Comparison of ENCODE assay signal across 12 cellular contexts in genomic region chr7:92685146-92686042, GRCh38.
DNase-seq lines count a peak whose midpoint lies in the region; ATAC-seq and TF ChIP-seq lines count a peak whose summit lies in the region.
"Had no signal": no experiment of that assay in that cellular context is flagged by ENCODE, and none has a peak within 500 bp of the region (broad histone marks: within the 10 kb centered on the region; RNA-seq: fewer than 3 reads in every experiment).

No MANE protein-coding gene starts in this region.

- CTCF ChIA-PET in Panc1 (lab: Charles Lee): interaction anchor here (0.7 kb wide), 1 partner anchor 337 kb away, joined by 3 read pairs; no protein-coding TSS in a partner anchor
- CTCF ChIA-PET in RWPE1 (lab: Yijun Ruan, JAX): interaction anchor here (0.8 kb wide), 1 partner anchor 167 kb away, joined by 5 read pairs; no protein-coding TSS in a partner anchor

- H3K36me3 ChIP-seq in Panc1 (ENCODE audit: control insufficient read depth, insufficient read depth, low read length) (no peaks in the 10 kb centered on the region), iPS-20b (ENCODE audit: insufficient read depth, low read depth, low read length) (no peaks in the 10 kb centered on the region)
- H3K36me3 ChIP-seq: breast epithelium had no signal

- H3K4me1 ChIP-seq in Panc1 (ENCODE audit: control insufficient read depth, insufficient read depth, low read length): peaks cover 20% of the 10 kb centered on the region
- peaks cover 29% of the 10 kb centered on the region for H3K4me1 ChIP-seq in iPS-20b (ENCODE audit: insufficient read depth, low read length)
- H3K4me1 ChIP-seq: breast epithelium had no signal

- H3K4me3 ChIP-seq in Panc1 (ENCODE audit: low read depth in 2 of 2, low read length in 2 of 2): no peak overlapping the region
- H3K4me3 ChIP-seq in iPS-20b (ENCODE audit: low read length): peak overlapping the region; percentile 4; the same call in 1 of the 2 replicates
- H3K4me3 ChIP-seq: breast epithelium had no signal

- H3K27ac ChIP-seq in Panc1 (ENCODE audit: low read length) (peak overlapping the region; percentile 32), iPS-20b (ENCODE audit: low read length) (no peak overlapping the region), RWPE1 (no peak overlapping the region)
- H3K27ac ChIP-seq: breast epithelium had no signal

- in situ Hi-C loops in Panc1 (cut with HindIII; ENCODE audit: low pct_unique_long_range_greater_than_20kb, low sequenced_read_pairs): no loop called here

- DNase-seq in Panc1 (ENCODE audit: low read depth, low spot score) (no peak), activated T-cell treated with anti-CD3 and anti-CD28 coated beads for 24 hours (ENCODE audit: low read depth) (peak; percentile 44), NCI-H748 (lab: John Stamatoyannopoulos, UW; ENCODE audit: unreplicated experiment) (no peak), RWPE1 (ENCODE audit: low spot score) (no peak)
- DNase-seq in stimulated activated CD8-positive, alpha-beta memory T cell treated with anti-CD3 and anti-CD28 coated beads, Interleukin-2, amount 100 ng/mL, for 1 hour (ENCODE audit: low read depth in 2 of 2): peak; percentile 30 to 31
- DNase-seq: foreskin melanocyte, NCI-H2029 treated with DMSO at 0.1 percent for 48 hours had no signal

- H3K9ac ChIP-seq in iPS-20b (ENCODE audit: low read depth, low read length): no peak overlapping the region

- H3K9me3 ChIP-seq in Panc1 (ENCODE audit: control insufficient read depth, insufficient read depth, low read depth, low read length) (no peaks in the 10 kb centered on the region), iPS-20b (ENCODE audit: insufficient read depth, low read depth, low read length) (no peaks in the 10 kb centered on the region)
- H3K9me3 ChIP-seq: breast epithelium had no signal

- TF ChIP-seq CTCF in Panc1 (IDR thresholded peaks at IDR 0.05) (no peak), RWPE1 (conservative IDR thresholded peaks at IDR 0.05; ENCODE audit: low read depth) (no peak)

- H3K27me3 ChIP-seq in Panc1 (ENCODE audit: control insufficient read depth, insufficient read depth, low read length) (no peaks in the 10 kb centered on the region), iPS-20b (ENCODE audit: insufficient read depth, low read length) (peaks cover 23% of the 10 kb centered on the region; the same call in 1 of the 2 replicates)
- H3K27me3 ChIP-seq: breast epithelium had no signal

- intact Hi-C loops in Panc1 (cut with micrococcal nuclease; ENCODE audit: unreplicated experiment): no loop called here

- ATAC-seq in Panc1 (no peak), HG02852 (IDR thresholded peaks at IDR 0.05; ENCODE audit: unreplicated experiment) (no peak), GM18519 (IDR thresholded peaks at IDR 0.05; ENCODE audit: low FRiP score, unreplicated experiment) (no peak)
- ATAC-seq: stimulated activated memory B cell treated with anti-CD40 and anti-IgM and Interleukin-4, amounts not matched to agents 10 μg/mL and 1 μg/mL and 100 μg/mL, for 72 hours had no signal

- no TSS peak for BruUV-seq in Panc1 (replicated peaks; lab: Mats Ljungman, UMichigan)

- POLR2A ChIA-PET in Panc1 (lab: Charles Lee): no interaction called here
- POLR2A ChIA-PET in RWPE1 (lab: Yijun Ruan, JAX; ENCODE audit: low non-redundant PET): no interaction called here

Comparison
In these comparisons a context has a peak if more than half of its experiments do, and no peak if none do; other contexts are left out.
1. DNase-seq: peak in activated T-cell treated with anti-CD3 and anti-CD28 coated beads for 24 hours (single experiment) and stimulated activated CD8-positive, alpha-beta memory T cell treated with anti-CD3 and anti-CD28 coated beads, Interleukin-2, amount 100 ng/mL, for 1 hour (2 of 2); none in Panc1 (single experiment), NCI-H748 (single experiment) and RWPE1 (single experiment).